In the genomic region with DNA sequence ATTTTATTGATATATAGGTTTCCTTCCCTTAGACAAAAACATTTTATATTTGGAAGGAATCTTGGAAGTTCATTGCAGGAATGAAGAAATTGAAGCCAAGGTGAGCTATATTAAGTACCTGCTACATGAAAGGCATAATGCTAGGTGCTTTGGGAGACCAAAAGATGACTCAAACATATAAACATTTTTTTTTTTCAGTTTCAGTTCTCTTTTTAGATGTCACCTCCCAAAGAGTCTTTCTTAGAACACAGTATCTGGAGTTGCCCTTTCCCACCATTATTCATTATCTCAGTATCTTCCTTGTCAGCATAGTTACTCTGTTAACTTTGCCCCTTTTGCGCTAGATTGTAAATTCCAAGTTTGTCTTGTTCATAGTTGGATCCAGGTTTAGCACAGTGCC, we compare ENCODE assay signal across 8 cellular contexts. TPM values are rescaled to one million over a fixed set of nuclear protein-coding genes. Genes with fewer than 3 reads are reported as not detected.
DNase-seq lines count a peak whose midpoint lies in the region; ATAC-seq and TF ChIP-seq lines count a peak whose summit lies in the region.

No MANE protein-coding gene starts in this region.

- H3K36me3 Mint-ChIP-seq in activated CD8-positive, alpha-beta memory T cell treated with anti-CD3 and anti-CD28 coated beads, Interleukin-2, amount 10 ng/mL, durations not matched to agents 7 days and 5 days = peaks cover 26% of the 10 kb centered on the region

- DNase-seq in activated CD8-positive, alpha-beta memory T cell treated with anti-CD3 and anti-CD28 coated beads, Interleukin-2, amount 10 ng/mL, durations not matched to agents 7 days and 5 days = peak; percentile 1
- no peak for DNase-seq in activated CD8-positive, alpha-beta memory T cell treated with anti-CD3 and anti-CD28 coated beads, Interleukin-2, amount 50 U/mL, for 48 hours
- DNase-seq in SK-N-MC (ENCODE audit: low read depth, low spot score) = no peak
- DNase-seq in foreskin keratinocyte = no peak
- DNase-seq in stimulated activated naive CD8-positive, alpha-beta T cell treated with anti-CD3 and anti-CD28 coated beads, Interleukin-15, amount 100 ng/mL, for 72 hours = no peak
- DNase-seq in NCI-H446 (lab: John Stamatoyannopoulos, UW) = no peak
- DNase-seq in DMS79 treated with DMSO at 0.1 percent for 48 hours (lab: John Stamatoyannopoulos, UW) = no peak

- no peaks in the 10 kb centered on the region for H3K36me3 ChIP-seq in SK-N-MC (ENCODE audit: insufficient read depth, low read length)

- peaks cover 51% of the 10 kb centered on the region for H3K4me1 Mint-ChIP-seq in activated CD8-positive, alpha-beta memory T cell treated with anti-CD3 and anti-CD28 coated beads, Interleukin-2, amount 10 ng/mL, durations not matched to agents 7 days and 5 days
- H3K4me1 Mint-ChIP-seq in stimulated activated naive CD8-positive, alpha-beta T cell treated with anti-CD3 and anti-CD28 coated beads, Interleukin-15, amount 100 ng/mL, for 72 hours = peaks cover 36% of the 10 kb centered on the region

- no peaks in the 10 kb centered on the region for H3K9me3 Mint-ChIP-seq in activated CD8-positive, alpha-beta memory T cell treated with anti-CD3 and anti-CD28 coated beads, Interleukin-2, amount 10 ng/mL, durations not matched to agents 7 days and 5 days (ENCODE audit: low read depth)
- peaks cover 0 to 4% of the 10 kb centered on the region in 2 donors for H3K9me3 Mint-ChIP-seq in stimulated activated naive CD8-positive, alpha-beta T cell treated with anti-CD3 and anti-CD28 coated beads, Interleukin-15, amount 100 ng/mL, for 72 hours

- CTCF ChIA-PET in activated CD8-positive, alpha-beta memory T cell treated with anti-CD3 and anti-CD28 coated beads, Interleukin-2, amount 10 ng/mL, durations not matched to agents 7 days and 5 days (lab: Charles Lee) = no interaction called here

- peaks cover 5% of the 10 kb centered on the region for H3K4me1 ChIP-seq in foreskin keratinocyte

- no peak for TF ChIP-seq CTCF in foreskin keratinocyte (conservative IDR thresholded peaks at IDR 0.05)

- peak overlapping the region; percentile 98 for H3K27ac Mint-ChIP-seq in activated CD8-positive, alpha-beta memory T cell treated with anti-CD3 and anti-CD28 coated beads, Interleukin-2, amount 10 ng/mL, durations not matched to agents 7 days and 5 days
- H3K27ac Mint-ChIP-seq in stimulated activated naive CD8-positive, alpha-beta T cell treated with anti-CD3 and anti-CD28 coated beads, Interleukin-15, amount 100 ng/mL, for 72 hours = peak overlapping the region; percentile 93 to 96

- no peaks in the 10 kb centered on the region for H3K9me3 ChIP-seq in SK-N-MC (ENCODE audit: low read depth, low read length)

- H3K27me3 ChIP-seq in foreskin keratinocyte = no peaks in the 10 kb centered on the region

- H3K4me3 ChIP-seq in SK-N-MC = peak overlapping the region; percentile 92

- H3K27ac ChIP-seq in SK-N-MC = no peak overlapping the region
- peak overlapping the region; percentile 87 for H3K27ac ChIP-seq in foreskin keratinocyte

- H3K27me3 Mint-ChIP-seq in activated CD8-positive, alpha-beta memory T cell treated with anti-CD3 and anti-CD28 coated beads, Interleukin-2, amount 10 ng/mL, durations not matched to agents 7 days and 5 days = no peaks in the 10 kb centered on the region
- no peaks in the 10 kb centered on the region for H3K27me3 Mint-ChIP-seq in stimulated activated naive CD8-positive, alpha-beta T cell treated with anti-CD3 and anti-CD28 coated beads, Interleukin-15, amount 100 ng/mL, for 72 hours

- H3K9ac ChIP-seq in SK-N-MC (ENCODE audit: insufficient read length) = peak overlapping the region; percentile 92

- peak overlapping the region; percentile 100 for H3K4me3 Mint-ChIP-seq in activated CD8-positive, alpha-beta memory T cell treated with anti-CD3 and anti-CD28 coated beads, Interleukin-2, amount 10 ng/mL, durations not matched to agents 7 days and 5 days
- H3K4me3 Mint-ChIP-seq in stimulated activated naive CD8-positive, alpha-beta T cell treated with anti-CD3 and anti-CD28 coated beads, Interleukin-15, amount 100 ng/mL, for 72 hours = peak overlapping the region; percentile 89 to 90

- no peak for ATAC-seq in activated CD8-positive, alpha-beta memory T cell treated with anti-CD3 and anti-CD28 coated beads, Interleukin-2, amount 10 ng/mL, durations not matched to agents 7 days and 5 days
- ATAC-seq in foreskin keratinocyte = no peak
- no peak for ATAC-seq in stimulated activated naive CD8-positive, alpha-beta T cell treated with anti-CD3 and anti-CD28 coated beads, Interleukin-15, amount 100 ng/mL, for 72 hours
- ATAC-seq in GM18861 (IDR thresholded peaks at IDR 0.05; ENCODE audit: unreplicated experiment) = no peak

RNA-seq across cellular contexts. Expression of gene LIN52, which starts 1.1 kb away (rescaled TPM):
- 10 to 100 TPM; 18.3 to 20.1 TPM for total RNA-seq in activated CD8-positive, alpha-beta memory T cell treated with anti-CD3 and anti-CD28 coated beads, Interleukin-2, amount 10 ng/mL, durations not matched to agents 7 days and 5 days
- 6.5 and 7.0 TPM in 2 replicates for total RNA-seq in foreskin keratinocyte
- 2.7 and 3.1 TPM in 2 replicates for polyA plus RNA-seq in foreskin keratinocyte

RNA-seq across cellular contexts. Expression of gene ALDH6A1, which starts 1.6 kb away (rescaled TPM):
- total RNA-seq in activated CD8-positive, alpha-beta memory T cell treated with anti-CD3 and anti-CD28 coated beads, Interleukin-2, amount 10 ng/mL, durations not matched to agents 7 days and 5 days = 10 to 100 TPM; 13.8 to 15.5 TPM
- 5.7 and 6.0 TPM in 2 replicates for total RNA-seq in foreskin keratinocyte
- 2.0 and 2.4 TPM in 2 replicates for polyA plus RNA-seq in foreskin keratinocyte
